Comparison of ENCODE assay signal across 15 cellular contexts in the genomic region with DNA sequence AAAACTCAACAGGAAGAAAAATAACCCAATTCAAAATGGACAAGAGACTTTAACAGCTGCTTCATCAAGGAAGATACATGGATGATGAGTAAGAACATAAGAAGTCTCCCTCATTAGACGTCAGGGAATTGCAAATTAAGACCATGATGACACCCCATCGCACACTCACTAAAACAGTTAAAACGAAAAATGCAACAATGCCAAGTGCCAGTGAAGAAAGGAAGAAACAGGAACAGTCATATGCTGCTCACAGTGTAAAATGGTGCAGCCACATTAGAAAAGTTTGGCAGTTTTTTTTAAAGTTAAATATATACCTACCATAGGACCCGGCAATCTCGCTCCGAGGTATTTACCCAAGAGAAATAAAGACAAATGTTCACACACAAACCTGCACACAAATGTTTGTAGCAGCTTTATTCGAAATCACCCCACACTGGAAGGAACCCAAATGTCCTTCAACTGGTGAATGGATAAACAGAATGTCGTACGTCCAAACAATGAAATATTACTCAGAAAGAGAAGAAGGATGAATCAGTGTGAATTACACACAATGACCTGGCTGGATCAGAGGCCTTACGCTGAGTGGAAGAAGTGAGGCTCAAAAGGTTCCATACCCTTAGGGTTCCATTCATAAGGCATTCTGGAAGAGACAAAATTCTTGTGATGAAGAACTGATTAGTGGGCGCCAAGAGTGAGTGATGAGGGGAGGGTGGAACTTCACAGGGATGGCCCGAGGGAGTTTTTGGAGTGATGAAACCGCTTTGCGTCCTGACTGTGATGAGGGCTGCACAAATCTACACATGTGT.
DNase-seq lines count a peak whose midpoint lies in the region; ATAC-seq and TF ChIP-seq lines count a peak whose summit lies in the region.
"Had no signal": no experiment of that assay in that cellular context is flagged by ENCODE, and none has a peak within 500 bp of the region (broad histone marks: within the 10 kb centered on the region; RNA-seq: fewer than 3 reads in every experiment).

No MANE protein-coding gene starts in this region.

- no peaks in the 10 kb centered on the region for H3K27me3 ChIP-seq in foreskin keratinocyte
- H3K27me3 ChIP-seq in skeletal muscle satellite cell (ENCODE audit: control insufficient read depth, insufficient read depth, low read length): no peaks in the 10 kb centered on the region
- peaks cover 0 to 1% (median 0%) of the 10 kb centered on the region in 45 donors for H3K27me3 ChIP-seq in dorsolateral prefrontal cortex
- H3K27me3 ChIP-seq: tibial nerve had no signal

- H3K4me2 ChIP-seq in skeletal muscle satellite cell (ENCODE audit: low read length): peak overlapping the region; percentile 20

- no peaks in the 10 kb centered on the region for H3K9me3 ChIP-seq in skeletal muscle satellite cell (replicated peaks; ENCODE audit: low read length)
- H3K9me3 ChIP-seq: tibial nerve had no signal

- no peaks in the 10 kb centered on the region for H3K36me3 ChIP-seq in skeletal muscle satellite cell (ENCODE audit: insufficient read depth, low read length)
- H3K36me3 ChIP-seq: tibial nerve had no signal

- H3K4me1 ChIP-seq in foreskin keratinocyte (peaks cover 15% of the 10 kb centered on the region), skeletal muscle satellite cell (ENCODE audit: control insufficient read depth, insufficient read depth, low read length) (peaks cover 46% of the 10 kb centered on the region)

- no peak overlapping the region for H3K4me3 ChIP-seq in skeletal muscle satellite cell (ENCODE audit: low read length)
- no peak overlapping the region for H3K4me3 ChIP-seq in dorsolateral prefrontal cortex
- H3K4me3 ChIP-seq: K562, tibial nerve had no signal

- intact Hi-C loops in dorsolateral prefrontal cortex (cut with DNase I): no loop called here

- DNase-seq in H4 (ENCODE audit: low spot score) (peak; percentile 31), amniotic stem cell (lab: John Stamatoyannopoulos, UW) (peak; percentile 62), foreskin keratinocyte (peak; percentile 95 to 98), dorsolateral prefrontal cortex (no peak)
- DNase-seq: activated B cell treated with CpG ODN at 0.5 μM for 24 hours; CD4-positive, alpha-beta T cell; mesendoderm; NCI-H2171 treated with DMSO at 0.1 percent for 48 hours; SHP77 treated with DMSO at 0.1 percent for 48 hours had no signal

- H3K9ac ChIP-seq in skeletal muscle satellite cell (ENCODE audit: low read depth, low read length): no peak overlapping the region

- ATAC-seq in foreskin keratinocyte: peak; percentile 86
- ATAC-seq in GM18498 (IDR thresholded peaks at IDR 0.05; ENCODE audit: unreplicated experiment): no peak
- no peak for ATAC-seq in GM21367 (IDR thresholded peaks at IDR 0.05; ENCODE audit: unreplicated experiment)
- ATAC-seq in HG03342 (IDR thresholded peaks at IDR 0.05; ENCODE audit: unreplicated experiment): no peak
- ATAC-seq: K562 had no signal

- no peak for TF ChIP-seq CTCF in foreskin keratinocyte (conservative IDR thresholded peaks at IDR 0.05)
- TF ChIP-seq CTCF in dorsolateral prefrontal cortex (IDR thresholded peaks at IDR 0.05 in 54 of 56, conservative IDR thresholded peaks at IDR 0.05 in 2 of 56; ENCODE audit: low read depth in 1 of 56, partially characterized antibody in 56 of 56): no peak

- H3K27ac ChIP-seq in foreskin keratinocyte (peak overlapping the region; percentile 85), dorsolateral prefrontal cortex (no peak overlapping the region)

Comparison
In these comparisons a context has a peak if more than half of its experiments do, and no peak if none do; other contexts are left out.
1. DNase-seq: peak in H4 (single experiment), amniotic stem cell (single experiment) and foreskin keratinocyte (2 of 2); none in dorsolateral prefrontal cortex (0 of 10).